Comparison of ENCODE assay signal across 8 cellular contexts in genomic region chr7:6447589-6448210, GRCh38. TPM values are rescaled to one million over a fixed set of nuclear protein-coding genes. Genes with fewer than 3 reads are reported as not detected.
DNase-seq lines count a peak whose midpoint lies in the region; ATAC-seq, FAIRE-seq and TF ChIP-seq lines count a peak whose summit lies in the region.

Gene DAGLB, minus strand, starts transcription at chr7:6447954. Its CDS starts 112 bp downstream, at chr7:6447842.

- H3K4me1 Mint-ChIP-seq in T-cell, result peaks cover 32 to 45% (median 35%) of the 10 kb centered on the region in 3 donors

- peak; percentile 82 to 88 for TF ChIP-seq EP300 in tibial nerve (IDR thresholded peaks at IDR 0.05)

- CTCF ChIA-PET in T-cell (lab: Charles Lee), result interaction anchor here in 1 of 2 donors (0.5 to 1.3 kb wide), 4 partner anchors 8 to 1474 kb away, joined by 4 to 5 read pairs (median 4); no protein-coding TSS in a partner anchor

- intact Hi-C loops in cardiac septum (cut with DNase I), result no loop called here

- peaks cover 7% of the 10 kb centered on the region for H3K79me1 ChIP-seq in trophoblast cell (ENCODE audit: low read length)

- peak within 1 kb of the TSS; percentile 59 for H3K18ac ChIP-seq in trophoblast cell (ENCODE audit: low read length)

- H4K91ac ChIP-seq in trophoblast cell (ENCODE audit: low read depth, low read length), result peak within 1 kb of the TSS; percentile 49

- peak within 1 kb of the TSS; percentile 82 for H2AFZ ChIP-seq in trophoblast cell (ENCODE audit: insufficient read depth, low read length, poor library complexity)

- peak within 1 kb of the TSS; percentile 43 for H2BK120ac ChIP-seq in trophoblast cell (ENCODE audit: insufficient read depth, low read length, poor library complexity)

- peak within 1 kb of the TSS; percentile 86 for H3K9ac ChIP-seq in trophoblast cell (ENCODE audit: low read length)

- H2BK5ac ChIP-seq in trophoblast cell (ENCODE audit: low read depth, low read length, poor library complexity), result peak within 1 kb of the TSS; percentile 23

- ATAC-seq in HG02870 (IDR thresholded peaks at IDR 0.05; ENCODE audit: unreplicated experiment) (peak; percentile 71), T-cell (replicated peaks in 1 of 4) (peak; percentile 83 to 87 (median 85))

- no peaks in the 10 kb centered on the region for H3K27me3 Mint-ChIP-seq in T-cell

- 0% methylated on average over 57 to 61 of the region's 61 CpGs for WGBS in adipose tissue, 3 donors
- no CpG with 5 or more reads among the region's 61 CpGs for WGBS in trophoblast cell (ENCODE audit: extremely low coverage, insufficient coverage, insufficient read length)
- WGBS in tibial nerve, 2 donors, result 0% methylated on average over 22 to 51 of the region's 61 CpGs

- H3K4me1 ChIP-seq in trophoblast cell (ENCODE audit: control insufficient read depth in 1 of 2, insufficient read depth in 2 of 2, low read length in 2 of 2), result peaks cover 0 to 4% of the 10 kb centered on the region in 2 experiments
- H3K4me1 ChIP-seq in tibial nerve, result peaks cover 0 to 26% (median 2%) of the 10 kb centered on the region in 4 donors

- H3K9me3 Mint-ChIP-seq in T-cell, result no peaks in the 10 kb centered on the region

- H3K4me2 ChIP-seq in trophoblast cell (ENCODE audit: low read length), result peak within 1 kb of the TSS; percentile 77

- H2BK12ac ChIP-seq in trophoblast cell (ENCODE audit: low read length), result no peak within 1 kb of the TSS

- no peak within 1 kb of the TSS for H3K23ac ChIP-seq in trophoblast cell (ENCODE audit: low read length)

- H3K4me3 ChIP-seq in trophoblast cell (ENCODE audit: low read depth, low read length), result peak within 1 kb of the TSS; percentile 91
- peak within 1 kb of the TSS; percentile 69 to 95 (median 82) for H3K4me3 ChIP-seq in tibial nerve

- peaks cover 5% of the 10 kb centered on the region for H3K79me2 ChIP-seq in trophoblast cell (ENCODE audit: control insufficient read depth, insufficient read depth, low read length, poor library complexity)

- H3K9me3 ChIP-seq in trophoblast cell (ENCODE audit: insufficient read depth, low read depth, low read length), result no peaks in the 10 kb centered on the region
- no peaks in the 10 kb centered on the region for H3K9me3 ChIP-seq in tibial nerve

- TF ChIP-seq POLR2A in GM12892 (IDR thresholded peaks at IDR 0.05; ENCODE audit: low read depth, low read length) (peak; percentile 88), tibial nerve (IDR thresholded peaks at IDR 0.05) (peak; percentile 78)

- H3K27me3 ChIP-seq in trophoblast cell (ENCODE audit: insufficient read depth, low read length) (no peaks in the 10 kb centered on the region), tibial nerve (no peaks in the 10 kb centered on the region)

- peak within 1 kb of the TSS; percentile 45 for H3K27ac ChIP-seq in adipose tissue (ENCODE audit: low read depth, low read length)
- peak within 1 kb of the TSS; percentile 50 for H3K27ac ChIP-seq in trophoblast cell (ENCODE audit: low read depth, low read length)
- H3K27ac ChIP-seq in tibial nerve, result peak within 1 kb of the TSS; percentile 67 to 93 (median 84)

- H3K14ac ChIP-seq in trophoblast cell (ENCODE audit: low read length), result peak within 1 kb of the TSS; percentile 89

- peak within 1 kb of the TSS; percentile 96 to 97 for H3K27ac Mint-ChIP-seq in T-cell

- peak within 1 kb of the TSS; percentile 79 for H4K8ac ChIP-seq in trophoblast cell (ENCODE audit: low read depth, low read length)

- peak; percentile 97 for FAIRE-seq in GM12892 (lab: Jason Lieb, UNC)

- DNase-seq in GM12892 (ENCODE audit: insufficient read length), result peak; percentile 93
- DNase-seq in NCI-H146 (lab: John Stamatoyannopoulos, UW), result peak; percentile 93
- DNase-seq in T-cell, result peak; percentile 89 to 98 (median 94)
- peak; percentile 96 for DNase-seq in cardiac septum (ENCODE audit: low spot score)
- peak; percentile 95 to 99 for DNase-seq in trophoblast cell
- DNase-seq in tibial nerve (ENCODE audit: low spot score in 2 of 2), result peak; percentile 80 to 83

- peak in 1 of 5 experiments; percentile 26 for TF ChIP-seq CTCF in tibial nerve (IDR thresholded peaks at IDR 0.05)

- H3K36me3 Mint-ChIP-seq in T-cell, result peaks cover 24% of the 10 kb centered on the region

- peak within 1 kb of the TSS; percentile 92 to 97 (median 94) for H3K4me3 Mint-ChIP-seq in T-cell

- H3K36me3 ChIP-seq in trophoblast cell (ENCODE audit: control insufficient read depth in 1 of 2, insufficient read depth in 2 of 2, low read length in 2 of 2) (peaks cover 10 to 15% of the 10 kb centered on the region in 2 experiments), tibial nerve (peaks cover 0 to 29% (median 4%) of the 10 kb centered on the region in 3 donors)

- peak within 1 kb of the TSS; percentile 74 for H4K12ac ChIP-seq in trophoblast cell (ENCODE audit: low read depth, low read length)

- H2AK5ac ChIP-seq in trophoblast cell (ENCODE audit: low read length), result no peak within 1 kb of the TSS

- peak within 1 kb of the TSS; percentile 57 for H3K4ac ChIP-seq in trophoblast cell (ENCODE audit: low read depth, low read length)

- POLR2A ChIA-PET in T-cell (lab: Charles Lee), result interaction anchor here in 1 of 2 donors (0.6 to 0.7 kb wide), 3 partner anchors 9 to 1687 kb away, joined by 3 to 13 read pairs (median 10); no protein-coding TSS in a partner anchor

RNA-seq across cellular contexts. Expression of gene DAGLB, which starts in this region (rescaled TPM):
- 6.0 TPM for polyA plus RNA-seq in GM12892 (2012; ENCODE audit: missing spikeins)
- total RNA-seq in T-cell (10 to 100 TPM; 23.9 to 45.0 (median 38.9) TPM), cardiac septum (7.3 TPM), tibial nerve (10 to 100 TPM; 12.6 to 25.8 (median 18.0) TPM)
- 1 to 10 TPM; 6.2 to 7.3 (median 7.2) TPM for polyA plus RNA-seq in adipose tissue
- 13.8 and 15.5 TPM in 2 replicates for polyA plus RNA-seq in trophoblast cell (2013)

Comparison
In these comparisons a context has a peak if more than half of its experiments do, and no peak if none do; other contexts are left out.
1. Peak in every context shown above with its lines: DNase-seq, ATAC-seq, H3K4me3 ChIP-seq and H3K27ac ChIP-seq.